8 cellular contexts compared by ENCODE assay signal in the genomic region with DNA sequence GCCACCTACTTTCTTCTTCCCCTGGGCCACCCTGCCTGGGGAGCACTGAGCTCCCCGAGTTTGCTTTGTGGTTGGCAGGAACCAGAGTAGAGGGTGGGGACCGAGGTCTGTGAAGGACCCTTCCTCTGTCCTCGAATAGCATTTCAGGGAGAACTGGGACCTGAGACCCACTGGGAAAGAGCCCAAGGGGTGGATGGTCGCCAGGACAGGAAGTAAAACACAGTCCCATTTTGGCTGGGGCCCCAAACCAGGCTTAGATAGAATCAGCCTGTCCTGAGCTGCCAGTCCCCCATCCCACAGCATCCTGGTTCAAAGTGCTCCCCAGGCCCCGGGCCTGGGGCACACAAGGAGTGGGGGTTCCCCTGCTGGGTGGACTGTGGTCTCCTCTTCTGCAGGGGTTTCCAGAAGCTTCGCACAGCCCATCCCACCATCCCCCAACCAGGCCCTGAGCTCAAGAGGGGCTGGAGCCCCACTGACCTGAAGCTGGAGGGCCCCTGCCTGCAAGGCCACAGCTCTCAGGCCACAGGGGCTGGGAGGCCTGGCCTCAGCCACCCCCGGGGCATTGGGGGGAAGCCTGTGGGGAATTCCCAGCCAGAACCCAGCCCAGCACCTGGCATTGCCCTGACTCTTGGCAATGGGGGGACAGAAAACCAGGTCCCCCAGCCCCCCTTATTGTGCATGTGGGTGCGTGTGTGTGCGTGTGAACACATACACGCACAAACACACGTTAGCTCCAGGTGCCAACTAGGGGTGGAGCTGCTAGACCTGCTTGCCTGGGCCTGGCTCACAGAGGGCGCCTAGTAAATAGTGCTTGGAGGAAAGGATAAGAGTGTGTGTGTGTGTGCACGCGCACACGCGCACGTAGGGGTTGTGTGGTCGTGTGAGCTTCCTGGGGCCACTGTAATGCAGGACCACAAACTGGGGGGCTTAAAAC.
DNase-seq lines count a peak whose midpoint lies in the region; ATAC-seq and TF ChIP-seq lines count a peak whose summit lies in the region.

No MANE protein-coding gene starts in this region.

- TF ChIP-seq CTCF in neutrophil (IDR thresholded peaks at IDR 0.05): no peak

- H3K36me3 ChIP-seq in duodenal mucosa (ENCODE audit: control insufficient read depth in 1 of 2, insufficient read depth in 2 of 2, low read length in 2 of 2): peaks cover 0 to 7% of the 10 kb centered on the region in 2 donors
- H3K36me3 ChIP-seq in neutrophil: peaks cover 28% of the 10 kb centered on the region

- DNase-seq in DMS 273 (lab: John Stamatoyannopoulos, UW; ENCODE audit: unreplicated experiment) (peak; percentile 42), DMS 273 treated with DMSO at 0.1 percent for 48 hours (lab: John Stamatoyannopoulos, UW) (no peak), T follicular helper cell (ENCODE audit: low read depth) (peak; percentile 50), NCI-H187 (lab: John Stamatoyannopoulos, UW) (no peak), epidermal melanocyte (ENCODE audit: insufficient read length, low spot score) (no peak)

- H3K9me3 ChIP-seq in duodenal mucosa (ENCODE audit: control insufficient read depth in 1 of 2, low read length in 2 of 2) (no peaks in the 10 kb centered on the region), neutrophil (no peaks in the 10 kb centered on the region)

- H3K4me3 ChIP-seq in duodenal mucosa (ENCODE audit: low read depth in 1 of 2, low read length in 2 of 2): peak overlapping the region in 1 of 2 donors; percentile 56
- H3K4me3 ChIP-seq in neutrophil (ENCODE audit: low read depth in 1 of 2, low read length in 1 of 2): peak overlapping the region; percentile 80 to 86

- peak overlapping the region; percentile 57 to 80 for H3K9ac ChIP-seq in duodenal mucosa (ENCODE audit: low read depth in 1 of 2, low read length in 2 of 2)

- H3K27me3 ChIP-seq in duodenal mucosa (ENCODE audit: control insufficient read depth in 1 of 2, insufficient read depth in 2 of 2, low read length in 2 of 2) (no peaks in the 10 kb centered on the region), neutrophil (no peaks in the 10 kb centered on the region)

- no peak for ATAC-seq in GM19328 (IDR thresholded peaks at IDR 0.05; ENCODE audit: unreplicated experiment)

- H3K4me1 ChIP-seq in duodenal mucosa (ENCODE audit: control insufficient read depth in 1 of 2, insufficient read depth in 2 of 2, low read length in 2 of 2): peaks cover 51 to 61% of the 10 kb centered on the region in 2 donors
- peaks cover 54 to 61% of the 10 kb centered on the region in 2 experiments for H3K4me1 ChIP-seq in neutrophil (ENCODE audit: control insufficient read depth in 1 of 2, insufficient read depth in 1 of 2, low read depth in 1 of 2, low read length in 1 of 2)

- H3K27ac ChIP-seq in duodenal mucosa (ENCODE audit: low read depth, low read length): peak overlapping the region; percentile 90
- peak overlapping the region; percentile 97 for H3K27ac ChIP-seq in neutrophil

Comparison
In these comparisons a context has a peak if more than half of its experiments do, and no peak if none do; other contexts are left out.
1. DNase-seq: peak in DMS 273 (single experiment) and T follicular helper cell (single experiment); none in DMS 273 treated with DMSO at 0.1 percent for 48 hours (single experiment), NCI-H187 (0 of 2) and epidermal melanocyte (single experiment).